Comparison of ENCODE assay signal across 9 cellular contexts in genomic region chr17:43212641-43213490, GRCh38. TPM values are rescaled to one million over a fixed set of nuclear protein-coding genes. Genes with fewer than 3 reads are reported as not detected.
DNase-seq lines count a peak whose midpoint lies in the region; ATAC-seq, FAIRE-seq and TF ChIP-seq lines count a peak whose summit lies in the region.
"Had no signal": no experiment of that assay in that cellular context is flagged by ENCODE, and none has a peak within 500 bp of the region (broad histone marks: within the 10 kb centered on the region; RNA-seq: fewer than 3 reads in every experiment).

No MANE protein-coding gene starts in this region.

- no peak for TF ChIP-seq POLR2A in A549 (IDR thresholded peaks at IDR 0.05; ENCODE audit: low read length)

- H3K4me3 ChIP-seq in A549 (peak overlapping the region; percentile 51), HL-60 (replicated peaks; ENCODE audit: insufficient read depth, low read length) (no peak overlapping the region), astrocyte of the cerebellum (ENCODE audit: low read depth, low read length) (peak overlapping the region; percentile 58)

- no peak for TF ChIP-seq EP300 in A549 (IDR thresholded peaks at IDR 0.05)

- peak overlapping the region; percentile 78 for H3K4me2 ChIP-seq in A549

- 93% methylated on average over 7 of the region's 7 CpGs for WGBS in A549 (ENCODE audit: missing lambda C conversion rate)

- no peaks in the 10 kb centered on the region for H3K27me3 ChIP-seq in HL-60 (ENCODE audit: insufficient read depth, poor library complexity, severe bottlenecking)

- POLR2A ChIA-PET in A549 (lab: Yijun Ruan, JAX) = interaction anchor here (1.4 to 5.2 kb wide), 4 partner anchors 13 to 103 kb away, joined by 3 to 52 read pairs (median 12); partner anchors contain the start of gene NBR1

- in situ Hi-C loops in astrocyte of the cerebellum (cut with HindIII; ENCODE audit: low sequenced_read_pairs) (no loop called here), ACHN (cut with HindIII; ENCODE audit: low pct_ligation_motif_present, low pct_unique_long_range_greater_than_20kb, low sequenced_read_pairs) (no loop called here)

- H3K9me3 ChIP-seq in A549 = no peaks in the 10 kb centered on the region

- TF ChIP-seq RAD21 in A549 (conservative IDR thresholded peaks at IDR 0.05 in 1 of 2, IDR thresholded peaks at IDR 0.05 in 1 of 2) = no peak

- peak overlapping the region; percentile 75 to 84; a peak in 5 of 6 replicates for H3K27ac ChIP-seq in A549
- peak overlapping the region; percentile 46 for H3K27ac ChIP-seq in HL-60 (replicated peaks)

- peaks cover 14% of the 10 kb centered on the region for H3K4me1 ChIP-seq in A549

- ATAC-seq in A549 = no peak

- CTCF ChIA-PET in A549 (lab: Yijun Ruan, JAX) = interaction anchor here (0.8 to 2.8 kb wide), 16 partner anchors 9 to 206 kb away, joined by 3 to 16 read pairs (median 4); partner anchors contain the start of gene IFI35

- no peak for FAIRE-seq in A549 (lab: Jason Lieb, UNC)
- FAIRE-seq: endometrium had no signal

- TF ChIP-seq CTCF in A549 (IDR thresholded peaks at IDR 0.05) (no peak), HL-60 (IDR thresholded peaks at IDR 0.05; ENCODE audit: insufficient read depth, low read length) (no peak), astrocyte of the cerebellum (IDR thresholded peaks at IDR 0.05; ENCODE audit: low read depth, low read length, missing control alignments) (no peak)

- DNase-seq in A549 (ENCODE audit: low read depth in 1 of 2, low spot score in 1 of 2) = no peak
- DNase-seq in HL-60 (ENCODE audit: low read depth in 1 of 2, low spot score in 1 of 2) = peak in 1 of 2 experiments; percentile 8
- no peak for DNase-seq in astrocyte of the cerebellum (ENCODE audit: low read depth)
- DNase-seq in medulla oblongata (ENCODE audit: extremely low spot score) = peak; percentile 66
- no peak for DNase-seq in activated CD4-positive, CD25-positive, alpha-beta regulatory T cell treated with anti-CD3 and anti-CD28 coated beads, Interleukin-2, amount 50 U/mL, for 72 hours
- no peak for DNase-seq in ACHN
- DNase-seq in HuH-7.5 (ENCODE audit: low spot score) = no peak
- DNase-seq in NCI-H526 (lab: John Stamatoyannopoulos, UW) = no peak

TF ChIP-seq in A549, 52 proteins besides CTCF, POLR2A, EP300 and RAD21:
- no peak for TF ChIP-seq RARB (CRISPR knock-in tag; IDR thresholded peaks at IDR 0.05)
- TF ChIP-seq HOXB5 (CRISPR knock-in tag; IDR thresholded peaks at IDR 0.05) = no peak
- TF ChIP-seq MAFK (IDR thresholded peaks at IDR 0.05; ENCODE audit: partially characterized antibody) = peak; percentile 74
- TF ChIP-seq FOSB (CRISPR knock-in tag; IDR thresholded peaks at IDR 0.05) = no peak
- TF ChIP-seq NR3C1 (IDR thresholded peaks at IDR 0.05) = no peak
- TF ChIP-seq TP53 (CRISPR knock-in tag; IDR thresholded peaks at IDR 0.05) = no peak
- TF ChIP-seq CBX2 (IDR thresholded peaks at IDR 0.05; ENCODE audit: borderline replicate concordance, low read depth) = no peak
- no peak for TF ChIP-seq FOXS1 (CRISPR knock-in tag; IDR thresholded peaks at IDR 0.05)

RNA-seq across cellular contexts. Expression of gene TMEM106A, which starts 1.2 kb away (rescaled TPM):
- polyA plus RNA-seq in A549 (2011; rRNA removed) (2.6 and 3.5 TPM in 2 replicates), A549 (2017; fragmentation: RNase III; extraction: RNeasy Plus Mini Kit Qiagen cat#74134 plus additional on column Dnase treatment) (1.1 to 1.7 TPM (median 1.2 TPM) in 3 replicates)
- 1.9 and 2.4 TPM in 2 replicates for polyA plus RNA-seq in A549 (2012; cell fraction: cytosol; rRNA removed)
- polyA plus RNA-seq in A549 (2012; cell fraction: nucleus; rRNA removed) = 4.1 and 5.1 TPM in 2 replicates
- polyA minus RNA-seq in A549 (2011; rRNA and poly(A)+ RNA removed) = 9.5 and 11.2 TPM in 2 replicates

RNA-seq across cellular contexts. Expression of gene CCDC200, which starts 15.6 kb away (rescaled TPM):
- not detected in 2 replicates for polyA plus RNA-seq in A549 (2011; rRNA removed)
- polyA plus RNA-seq in A549 (2012; cell fraction: cytosol; rRNA removed) = not detected in 2 replicates
- polyA plus RNA-seq in A549 (2012; cell fraction: nucleus; rRNA removed) = 0.18 TPM in 1 of 2 replicates, not detected in the other
- not detected in 3 replicates for polyA plus RNA-seq in A549 (2017; fragmentation: RNase III; extraction: RNeasy Plus Mini Kit Qiagen cat#74134 plus additional on column Dnase treatment)
- 0.25 TPM in 1 of 2 replicates, not detected in the other for polyA minus RNA-seq in A549 (2011; rRNA and poly(A)+ RNA removed)

RNA-seq across cellular contexts. Expression of gene RNU2-1, which starts 20.9 kb away (rescaled TPM):
- not detected in 2 replicates for polyA plus RNA-seq in A549 (2011; rRNA removed)
- not detected in 2 replicates for polyA plus RNA-seq in A549 (2012; cell fraction: cytosol; rRNA removed)
- not detected in 2 replicates for polyA plus RNA-seq in A549 (2012; cell fraction: nucleus; rRNA removed)
- not detected in 3 replicates for polyA plus RNA-seq in A549 (2017; fragmentation: RNase III; extraction: RNeasy Plus Mini Kit Qiagen cat#74134 plus additional on column Dnase treatment)
- not detected in 2 replicates for polyA minus RNA-seq in A549 (2011; rRNA and poly(A)+ RNA removed)

RNA-seq across cellular contexts. Expression of gene NBR1, which starts 41.9 kb away (rescaled TPM):
- 86.8 and 103 TPM in 2 replicates for polyA plus RNA-seq in A549 (2011; rRNA removed)
- polyA plus RNA-seq in A549 (2012; cell fraction: cytosol; rRNA removed) = 17.3 and 21.1 TPM in 2 replicates
- polyA plus RNA-seq in A549 (2012; cell fraction: nucleus; rRNA removed) = 10.8 and 13.5 TPM in 2 replicates
- polyA plus RNA-seq in A549 (2017; fragmentation: RNase III; extraction: RNeasy Plus Mini Kit Qiagen cat#74134 plus additional on column Dnase treatment) = 40.6 to 46.9 TPM (median 41.8 TPM) in 3 replicates
- 79.4 and 104 TPM in 2 replicates for polyA minus RNA-seq in A549 (2011; rRNA and poly(A)+ RNA removed)
